In genomic region chr6:70956191-70956450, GRCh38 we compare ENCODE assay signal across 1 cellular context.
TF ChIP-seq lines count a peak whose summit lies in the region.

No MANE protein-coding gene starts in this region.

TF ChIP-seq in K562, 482 proteins besides CTCF, POLR2A, EP300 and RAD21 (continued from another document):
- TF ChIP-seq, protein P1, sequence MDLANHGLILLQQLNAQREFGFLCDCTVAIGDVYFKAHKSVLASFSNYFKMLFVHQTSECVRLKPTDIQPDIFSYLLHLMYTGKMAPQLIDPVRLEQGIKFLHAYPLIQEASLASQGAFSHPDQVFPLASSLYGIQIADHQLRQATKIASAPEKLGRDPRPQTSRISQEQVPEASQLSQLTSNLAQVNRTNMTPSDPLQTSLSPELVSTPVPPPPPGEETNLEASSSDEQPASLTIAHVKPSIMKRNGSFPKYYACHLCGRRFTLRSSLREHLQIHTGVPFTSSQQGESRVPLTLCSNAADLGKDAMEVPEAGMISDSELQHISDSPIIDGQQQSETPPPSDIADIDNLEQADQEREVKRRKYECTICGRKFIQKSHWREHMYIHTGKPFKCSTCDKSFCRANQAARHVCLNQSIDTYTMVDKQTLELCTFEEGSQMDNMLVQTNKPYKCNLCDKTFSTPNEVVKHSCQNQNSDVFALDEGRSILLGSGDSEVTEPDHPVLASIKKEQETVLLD (IDR thresholded peaks at IDR 0.05) = no peak
